In genomic region chr3:197942956-197943556, GRCh38 we compare ENCODE assay signal across 1 cellular context.
TF ChIP-seq lines count a peak whose summit lies in the region.

No MANE protein-coding gene starts in this region.

TF ChIP-seq in GM12878, 131 proteins besides CTCF, POLR2A, EP300 and RAD21:
- no peak for TF ChIP-seq ASH2L (IDR thresholded peaks at IDR 0.05; ENCODE audit: borderline replicate concordance, low read depth)
- peak; percentile 79 for TF ChIP-seq SMC3 (IDR thresholded peaks at IDR 0.05; ENCODE audit: borderline replicate concordance, low read length)
- TF ChIP-seq MEF2A (IDR thresholded peaks at IDR 0.05; ENCODE audit: insufficient read depth, low read depth, low read length): 0 out of 2 replicates have a peak, but pooled peaks have one; percentile 19
- no peak for TF ChIP-seq BHLHE40 (IDR thresholded peaks at IDR 0.05; ENCODE audit: borderline replicate concordance in 1 of 2, low read depth in 2 of 2, low read length in 1 of 2)
- TF ChIP-seq MAX (IDR thresholded peaks at IDR 0.05; ENCODE audit: low read depth, low read length): no peak
- TF ChIP-seq CUX1 (IDR thresholded peaks at IDR 0.05; ENCODE audit: insufficient replicate concordance, low read depth, low read length): no peak
- no peak for TF ChIP-seq MYC (IDR thresholded peaks at IDR 0.05; ENCODE audit: insufficient read depth, insufficient read length, insufficient replicate concordance, low read length, severe bottlenecking)
TF ChIP-seq in GM12878: peak in this region for 2.
